In the genomic region with DNA sequence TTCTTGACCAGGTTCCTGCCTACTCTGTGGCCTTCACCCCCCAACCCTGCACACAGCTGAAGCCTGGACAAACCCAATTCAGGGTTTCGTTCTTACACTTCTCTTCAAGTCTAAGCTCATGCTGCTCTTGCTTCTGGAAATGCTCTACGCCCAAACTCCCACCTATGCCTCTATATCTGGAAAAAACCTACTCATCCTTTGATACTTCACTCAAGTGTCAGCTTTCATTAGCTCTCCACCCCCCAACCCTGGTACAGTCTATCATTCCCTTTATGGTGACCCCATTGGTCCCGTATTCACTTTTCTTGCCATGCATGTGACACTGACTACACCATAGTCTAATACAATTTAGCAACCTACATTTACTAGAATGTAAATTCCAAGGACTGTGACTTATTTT, we compare ENCODE assay signal across 5 cellular contexts.
"Had no signal": no experiment of that assay in that cellular context is flagged by ENCODE, and none has a peak within 500 bp of the region (broad histone marks: within the 10 kb centered on the region; RNA-seq: fewer than 3 reads in every experiment).

No MANE protein-coding gene starts in this region.

- H3K9me3 Mint-ChIP-seq: GM23338, H9 had no signal

- H3K27ac Mint-ChIP-seq: GM23338 had no signal

- ATAC-seq: GM23338, K562 had no signal

- H2AFZ ChIP-seq: GM23338 had no signal

- H3K4me2 ChIP-seq: GM23338 had no signal

- DNase-seq: H9, HCEC 1CT, IMR-90 had no signal

- H3K4me3 Mint-ChIP-seq: GM23338, H9 had no signal

- H3K4me3 ChIP-seq: GM23338, K562 had no signal
